In the genomic region with DNA sequence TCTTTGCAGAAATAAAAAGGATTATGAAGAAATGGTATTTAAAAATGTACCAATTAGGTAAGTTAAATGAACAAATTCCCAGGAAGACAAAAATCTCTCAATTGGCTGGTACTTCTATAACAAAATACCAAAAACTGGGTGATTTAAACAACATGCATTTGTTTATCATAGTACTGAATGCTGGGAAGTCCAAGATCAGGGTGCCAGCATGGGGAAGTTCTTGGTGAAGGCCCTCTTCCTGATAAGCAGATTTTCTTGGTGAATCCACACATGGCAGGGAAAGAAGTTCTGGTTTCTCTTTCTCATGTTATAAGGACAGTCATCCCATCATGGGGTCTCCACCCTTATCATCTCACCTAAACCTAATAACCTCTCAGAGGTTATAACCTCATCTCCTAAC, we compare ENCODE assay signal across 16 cellular contexts.
DNase-seq lines count a peak whose midpoint lies in the region; ATAC-seq and TF ChIP-seq lines count a peak whose summit lies in the region.
"Had no signal": no experiment of that assay in that cellular context is flagged by ENCODE, and none has a peak within 500 bp of the region (broad histone marks: within the 10 kb centered on the region; RNA-seq: fewer than 3 reads in every experiment).

No MANE protein-coding gene starts in this region.

- H3K4me1 ChIP-seq in esophagus squamous epithelium (peaks cover 4 to 39% (median 11%) of the 10 kb centered on the region in 3 donors), mesendoderm (ENCODE audit: control insufficient read depth, low read depth, low read length) (no peaks in the 10 kb centered on the region)
- no peaks in the 10 kb centered on the region for H3K4me1 ChIP-seq in CD4-positive, alpha-beta memory T cell (ENCODE audit: insufficient read depth, low read length)

- no peak overlapping the region for H3K18ac ChIP-seq in mesendoderm (ENCODE audit: low read length)

- H2AK5ac ChIP-seq in mesendoderm (ENCODE audit: low read length), result no peak overlapping the region

- H4K5ac ChIP-seq in mesendoderm (ENCODE audit: low read length), result no peak overlapping the region

- in situ Hi-C loops in GM13977 (cut with MboI; ENCODE audit: low pct_unique_long_range_greater_than_20kb, low sequenced_read_pairs, unreplicated experiment), result no loop called here

- POLR2A ChIA-PET in CD4-positive, alpha-beta memory T cell (lab: Charles Lee; ENCODE audit: partially characterized antibody), result no interaction called here

- ATAC-seq in HG02970 (IDR thresholded peaks at IDR 0.05; ENCODE audit: low FRiP score, unreplicated experiment), result no peak
- ATAC-seq: CD8-positive, alpha-beta T cell; GM23338; HCT116; HepG2 had no signal

- no peak for TF ChIP-seq CTCF in CD14-positive monocyte (IDR thresholded peaks at IDR 0.05)
- TF ChIP-seq CTCF in esophagus squamous epithelium (IDR thresholded peaks at IDR 0.05), result no peak
- TF ChIP-seq CTCF in GM13977 (IDR thresholded peaks at IDR 0.05; ENCODE audit: extremely low read depth, insufficient read depth, missing control alignments), result no peak

- H3K36me3 ChIP-seq in esophagus squamous epithelium (no peaks in the 10 kb centered on the region), mesendoderm (ENCODE audit: control insufficient read depth, insufficient read depth, low read length) (no peaks in the 10 kb centered on the region)
- no peaks in the 10 kb centered on the region for H3K36me3 ChIP-seq in CD4-positive, alpha-beta memory T cell (ENCODE audit: insufficient read depth, low read length)

- peak overlapping the region; percentile 38 to 76 for H3K4me3 Mint-ChIP-seq in CD14-positive monocyte
- no peak overlapping the region for H3K4me3 Mint-ChIP-seq in CD4-positive, alpha-beta memory T cell
- H3K4me3 Mint-ChIP-seq: CD8-positive, alpha-beta T cell; GM23338 had no signal

- H3K9ac ChIP-seq in mesendoderm (ENCODE audit: low read length), result no peak overlapping the region

- TF ChIP-seq POLR2A in esophagus squamous epithelium (IDR thresholded peaks at IDR 0.05), result no peak

- H4K8ac ChIP-seq in mesendoderm (ENCODE audit: low read depth, low read length), result no peak overlapping the region

- peaks cover 7% of the 10 kb centered on the region for H3K4me1 Mint-ChIP-seq in CD14-positive monocyte
- H3K4me1 Mint-ChIP-seq in CD4-positive, alpha-beta memory T cell, result no peaks in the 10 kb centered on the region
- H3K4me1 Mint-ChIP-seq: GM23338 had no signal

- no peaks in the 10 kb centered on the region for H3K9me3 ChIP-seq in esophagus squamous epithelium
- H3K9me3 ChIP-seq in CD4-positive, alpha-beta memory T cell (ENCODE audit: control insufficient read depth in 1 of 2, low read length in 2 of 2), result no peaks in the 10 kb centered on the region

- H3K4ac ChIP-seq in mesendoderm (ENCODE audit: low read depth, low read length), result no peak overlapping the region

- H3K4me2 ChIP-seq in mesendoderm (ENCODE audit: low read length), result no peak overlapping the region
- H3K4me2 ChIP-seq: GM23338 had no signal

- H3K23ac ChIP-seq in mesendoderm (ENCODE audit: low read length), result no peak overlapping the region

- no peaks in the 10 kb centered on the region for H3K27me3 Mint-ChIP-seq in CD14-positive monocyte (ENCODE audit: low read depth in 3 of 3)
- H3K27me3 Mint-ChIP-seq in CD4-positive, alpha-beta memory T cell, result no peaks in the 10 kb centered on the region

- no peak overlapping the region for H3K27ac Mint-ChIP-seq in CD14-positive monocyte
- H3K27ac Mint-ChIP-seq in CD4-positive, alpha-beta memory T cell, result no peak overlapping the region
- H3K27ac Mint-ChIP-seq: CD8-positive, alpha-beta T cell; GM23338 had no signal

- no peak overlapping the region for H2BK5ac ChIP-seq in mesendoderm (ENCODE audit: low read length)

- peak overlapping the region in 3 of 4 donors; percentile 38 to 57 (median 53) for H3K27ac ChIP-seq in esophagus squamous epithelium
- H3K27ac ChIP-seq in mesendoderm (ENCODE audit: low read depth, low read length), result no peak overlapping the region
- H3K27ac ChIP-seq in CD4-positive, alpha-beta memory T cell (ENCODE audit: low read depth, low read length), result no peak overlapping the region
- H3K27ac ChIP-seq: C4-2B had no signal

- H3K79me1 ChIP-seq in mesendoderm (ENCODE audit: low read length), result no peaks in the 10 kb centered on the region

- no peak overlapping the region for H3K56ac ChIP-seq in mesendoderm (ENCODE audit: low read length)

- CTCF ChIA-PET in CD4-positive, alpha-beta memory T cell (lab: Charles Lee; ENCODE audit: partially characterized antibody), result no interaction called here

- H3K9me3 Mint-ChIP-seq in CD14-positive monocyte, result peaks cover 2 to 13% (median 7%) of the 10 kb centered on the region in 7 donors
- peaks cover 0 to 9% (median 0%) of the 10 kb centered on the region in 8 donors for H3K9me3 Mint-ChIP-seq in CD4-positive, alpha-beta memory T cell
- H3K9me3 Mint-ChIP-seq: GM23338 had no signal

- H3K36me3 Mint-ChIP-seq in CD14-positive monocyte, result no peaks in the 10 kb centered on the region
- H3K36me3 Mint-ChIP-seq in CD4-positive, alpha-beta memory T cell, result no peaks in the 10 kb centered on the region
- H3K36me3 Mint-ChIP-seq: CD8-positive, alpha-beta T cell had no signal

- H3K27me3 ChIP-seq in esophagus squamous epithelium (no peaks in the 10 kb centered on the region), mesendoderm (ENCODE audit: insufficient read depth, low read length, poor library complexity) (no peaks in the 10 kb centered on the region)
- no peaks in the 10 kb centered on the region for H3K27me3 ChIP-seq in CD4-positive, alpha-beta memory T cell (ENCODE audit: insufficient read depth, low read length)

- H2BK120ac ChIP-seq in mesendoderm (ENCODE audit: low read depth, low read length), result no peak overlapping the region

- DNase-seq in CD14-positive monocyte (ENCODE audit: low spot score) (no peak), OCI-M1 (lab: John Stamatoyannopoulos, UW) (peak; percentile 42), esophagus squamous epithelium (lab: John Stamatoyannopoulos, UW) (no peak), mesendoderm (peak; percentile 7), GM13977 (ENCODE audit: low spot score) (no peak)
- no peak for DNase-seq in CD4-positive, alpha-beta memory T cell
- DNase-seq: Calu3; CD8-positive, alpha-beta T cell; DMS79 treated with DMSO at 0.1 percent for 48 hours; GF-D8; KBM-7 had no signal

- H3K79me2 ChIP-seq in mesendoderm (ENCODE audit: control insufficient read depth, insufficient read depth, low read length), result no peaks in the 10 kb centered on the region

- H2BK15ac ChIP-seq in mesendoderm (replicated peaks; ENCODE audit: low read depth), result no peak overlapping the region

- H3K4me3 ChIP-seq in esophagus squamous epithelium (no peak overlapping the region), mesendoderm (ENCODE audit: low read length) (no peak overlapping the region)
- no peak overlapping the region for H3K4me3 ChIP-seq in CD4-positive, alpha-beta memory T cell (ENCODE audit: low read length in 2 of 2)
- H3K4me3 ChIP-seq: GM23338 had no signal

- intact Hi-C loops in CD14-positive monocyte (cut with micrococcal nuclease), result no loop called here
- intact Hi-C loops in esophagus squamous epithelium (cut with DNase I), result no loop called here
- intact Hi-C loops in CD4-positive, alpha-beta memory T cell (cut with micrococcal nuclease), result no loop called here

Comparison
In these comparisons a context has a peak if more than half of its experiments do, and no peak if none do; other contexts are left out.
1. DNase-seq: peak in OCI-M1 (single experiment) and mesendoderm (single experiment); none in CD14-positive monocyte (single experiment), esophagus squamous epithelium (single experiment), GM13977 (single experiment) and CD4-positive, alpha-beta memory T cell (0 of 5).
2. H3K4me3 Mint-ChIP-seq: peak in CD14-positive monocyte (2 of 2); none in CD4-positive, alpha-beta memory T cell (0 of 8).
3. H3K27ac ChIP-seq: peak in esophagus squamous epithelium (3 of 4); none in mesendoderm (single experiment) and CD4-positive, alpha-beta memory T cell (single experiment).